ENCODE assay signal across 20 cellular contexts in genomic region chr10:90193240-90193985, GRCh38.
DNase-seq lines count a peak whose midpoint lies in the region; ATAC-seq and TF ChIP-seq lines count a peak whose summit lies in the region.
"Had no signal": no experiment of that assay in that cellular context is flagged by ENCODE, and none has a peak within 500 bp of the region (broad histone marks: within the 10 kb centered on the region; RNA-seq: fewer than 3 reads in every experiment).

No MANE protein-coding gene starts in this region.

- TF ChIP-seq CTCF in SK-N-SH (IDR thresholded peaks at IDR 0.05) (no peak), fibroblast of mammary gland (conservative IDR thresholded peaks at IDR 0.05; ENCODE audit: control insufficient read depth, insufficient read depth, low read depth, low read length) (no peak)

- intact Hi-C loops in Right ventricle myocardium inferior (cut with DNase I) = no loop called here
- intact Hi-C loops in cardiac septum (cut with DNase I) = no loop called here

- H3F3A ChIP-seq in SK-N-SH (replicated peaks; ENCODE audit: insufficient read depth) = peaks cover 9% of the 10 kb centered on the region

- no peak overlapping the region for H3K9ac ChIP-seq in SK-N-SH

- no peak for DNase-seq in Right ventricle myocardium inferior (ENCODE audit: missing footprints)
- DNase-seq in cardiac septum (ENCODE audit: low spot score) = no peak
- no peak for DNase-seq in SK-N-SH
- peak; percentile 90 for DNase-seq in fibroblast of mammary gland (ENCODE audit: low read depth)
- peak; percentile 52 for DNase-seq in stromal cell of bone marrow (ENCODE audit: low read depth)
- DNase-seq in DMS114 treated with DMSO at 0.1 percent for 48 hours (lab: John Stamatoyannopoulos, UW; ENCODE audit: unreplicated experiment) = no peak
- DNase-seq: 8988T; activated CD8-positive, alpha-beta memory T cell treated with anti-CD3 and anti-CD28 coated beads, Interleukin-2, amount 10 ng/mL, durations not matched to agents 7 days and 5 days; activated effector memory CD4-positive, alpha-beta T cell treated with Interleukin-2 at 50 U/mL for 16 hours; adrenal gland; CD4-positive, CD25-positive, alpha-beta regulatory T cell; heart right ventricle; NCI-H2029; NCI-H510A treated with DMSO at 0.1 percent for 48 hours; stimulated activated CD4-positive, alpha-beta T cell treated with anti-CD3 and anti-CD28 coated beads, Interleukin-15, amount 100 ng/mL, for 24 hours; stimulated activated naive CD4-positive, alpha-beta T cell treated with Interleukin-2 at 50 U/mL for 16 hours; T-helper 9 cell had no signal

- no peak overlapping the region for H2AFZ ChIP-seq in SK-N-SH (ENCODE audit: low read depth)

- H3K27me3 ChIP-seq in SK-N-SH (ENCODE audit: insufficient read depth) = no peaks in the 10 kb centered on the region; the same call in 1 of the 2 replicates
- H3K27me3 ChIP-seq: adrenal gland, heart right ventricle had no signal

- H4K20me1 ChIP-seq in SK-N-SH (ENCODE audit: insufficient read depth) = no peaks in the 10 kb centered on the region; the same call in 1 of the 2 replicates

- H3K9me3 ChIP-seq in SK-N-SH = no peaks in the 10 kb centered on the region
- H3K9me3 ChIP-seq: adrenal gland, heart right ventricle had no signal

- POLR2A ChIA-PET in SK-N-SH (lab: Yijun Ruan, JAX) = no interaction called here

- no peaks in the 10 kb centered on the region; a peak in 1 of 4 replicates for H3K4me1 ChIP-seq in SK-N-SH (ENCODE audit: control insufficient read depth in 1 of 2, insufficient read depth in 2 of 2, low read depth in 1 of 2, low read length in 1 of 2)
- H3K4me1 ChIP-seq: adrenal gland, heart right ventricle had no signal

- no peak for TF ChIP-seq RAD21 in SK-N-SH (IDR thresholded peaks at IDR 0.05; ENCODE audit: low read length)

- peak; percentile 44 for ATAC-seq in Right ventricle myocardium inferior
- ATAC-seq in HG02870 (IDR thresholded peaks at IDR 0.05; ENCODE audit: unreplicated experiment) = no peak
- no peak for ATAC-seq in GM18909 (IDR thresholded peaks at IDR 0.05; ENCODE audit: poor library complexity, unreplicated experiment)
- ATAC-seq: activated CD8-positive, alpha-beta memory T cell treated with anti-CD3 and anti-CD28 coated beads, Interleukin-2, amount 10 ng/mL, durations not matched to agents 7 days and 5 days; heart right ventricle had no signal

- 6% methylated on average over 2 of the region's 2 CpGs for WGBS in SK-N-SH (ENCODE audit: low lambda C conversion rate)

- H3K27ac ChIP-seq in SK-N-SH (ENCODE audit: low read depth in 2 of 2, low read length in 1 of 2) = peak overlapping the region in 1 of 2 experiments; percentile 4; a peak in 1 of 4 replicates
- H3K27ac ChIP-seq: adrenal gland, epithelial cell of prostate, heart right ventricle had no signal

- H3K4me3 ChIP-seq in SK-N-SH (ENCODE audit: low read depth in 2 of 2, low read length in 1 of 2) = no peak overlapping the region; a peak in 1 of 4 replicates
- H3K4me3 ChIP-seq in fibroblast of mammary gland (ENCODE audit: control insufficient read depth, low read depth, low read length) = no peak overlapping the region
- H3K4me3 ChIP-seq: adrenal gland, heart right ventricle had no signal

- no peaks in the 10 kb centered on the region for H3K79me2 ChIP-seq in SK-N-SH (ENCODE audit: insufficient read depth)

- peak in 1 of 2 experiments; percentile 80; a peak in 1 of 4 replicates for TF ChIP-seq EP300 in SK-N-SH (IDR thresholded peaks at IDR 0.05; ENCODE audit: borderline replicate concordance in 1 of 2, low read depth in 1 of 2, low read length in 1 of 2)

- no peak overlapping the region for H3K4me2 ChIP-seq in SK-N-SH

- CTCF ChIA-PET in SK-N-SH (lab: Yijun Ruan, JAX) = no interaction called here

- no peaks in the 10 kb centered on the region for H3K36me3 ChIP-seq in SK-N-SH (replicated peaks in 1 of 2; ENCODE audit: control insufficient read depth in 1 of 2, insufficient read depth in 2 of 2, low read length in 1 of 2)
- H3K36me3 ChIP-seq: adrenal gland, heart right ventricle had no signal

- no peaks in the 10 kb centered on the region for H3K9me2 ChIP-seq in SK-N-SH

TF ChIP-seq in SK-N-SH, 30 proteins besides CTCF, POLR2A, EP300 and RAD21:
- TF ChIP-seq PBX3 (IDR thresholded peaks at IDR 0.05) = peak; percentile 86
- no peak for TF ChIP-seq RCOR1 (IDR thresholded peaks at IDR 0.05; ENCODE audit: low read length)
- TF ChIP-seq YY1 (IDR thresholded peaks at IDR 0.05; ENCODE audit: low read depth) = no peak
- no peak for TF ChIP-seq IRF3 (IDR thresholded peaks at IDR 0.05; ENCODE audit: low read depth, low read length)
- TF ChIP-seq MAX (IDR thresholded peaks at IDR 0.05; ENCODE audit: low read depth) = no peak
- TF ChIP-seq POLR2AphosphoS5 (IDR thresholded peaks at IDR 0.05; ENCODE audit: low read depth, low read length) = peak; percentile 83
- no peak for TF ChIP-seq GABPA (IDR thresholded peaks at IDR 0.05; ENCODE audit: low read depth)
- TF ChIP-seq GATA2 (CRISPR knock-in tag; IDR thresholded peaks at IDR 0.05) = no peak
- TF ChIP-seq ZBTB33 (IDR thresholded peaks at IDR 0.05; ENCODE audit: borderline replicate concordance, low read depth) = peak; percentile 75; the same call in 1 of the 2 replicates
- no peak for TF ChIP-seq SMC3 (IDR thresholded peaks at IDR 0.05; ENCODE audit: low read depth, low read length)
- TF ChIP-seq USF1 (IDR thresholded peaks at IDR 0.05; ENCODE audit: borderline replicate concordance, low read depth) = no peak
- peak; percentile 98 for TF ChIP-seq TCF12 (IDR thresholded peaks at IDR 0.05)
- TF ChIP-seq ELF1 (IDR thresholded peaks at IDR 0.05) = no peak
- peak; percentile 81; the same call in 1 of the 2 replicates for TF ChIP-seq NFIC (IDR thresholded peaks at IDR 0.05; ENCODE audit: borderline replicate concordance)
- TF ChIP-seq FOXJ3 (CRISPR knock-in tag; IDR thresholded peaks at IDR 0.05) = no peak
- peak; percentile 44; the same call in 1 of the 2 replicates for TF ChIP-seq FOSL2 (IDR thresholded peaks at IDR 0.05; ENCODE audit: borderline replicate concordance, low read depth)
- no peak for TF ChIP-seq USF2 (IDR thresholded peaks at IDR 0.05; ENCODE audit: borderline replicate concordance, low read depth, low read length)
- peak; percentile 90 for TF ChIP-seq JUND (IDR thresholded peaks at IDR 0.05)
- peak; percentile 59; the same call in 1 of the 2 replicates for TF ChIP-seq RXRA (IDR thresholded peaks at IDR 0.05; ENCODE audit: borderline replicate concordance, low read depth)
- TF ChIP-seq FOXM1 (IDR thresholded peaks at IDR 0.05; ENCODE audit: low read depth) = peak; percentile 41; the same call in 1 of the 2 replicates
- TF ChIP-seq TEAD4 (IDR thresholded peaks at IDR 0.05; ENCODE audit: borderline replicate concordance, insufficient read depth) = peak; percentile 88

Comparison
In these comparisons a context has a peak if more than half of its experiments do, and no peak if none do; other contexts are left out.
1. DNase-seq: peak in fibroblast of mammary gland (single experiment) and stromal cell of bone marrow (single experiment); none in Right ventricle myocardium inferior (single experiment), cardiac septum (single experiment), SK-N-SH (single experiment) and DMS114 treated with DMSO at 0.1 percent for 48 hours (single experiment).